9 cellular contexts compared by ENCODE assay signal in genomic region chr17:60139438-60140285, GRCh38. TPM values are rescaled to one million over a fixed set of nuclear protein-coding genes. Genes with fewer than 3 reads are reported as not detected.
DNase-seq lines count a peak whose midpoint lies in the region; ATAC-seq and TF ChIP-seq lines count a peak whose summit lies in the region.
"Had no signal": no experiment of that assay in that cellular context is flagged by ENCODE, and none has a peak within 500 bp of the region (broad histone marks: within the 10 kb centered on the region; RNA-seq: fewer than 3 reads in every experiment).

No MANE protein-coding gene starts in this region.

- H3K79me2 ChIP-seq in DND-41 (ENCODE audit: insufficient read depth, low read length) = no peaks in the 10 kb centered on the region

- intact Hi-C loops in heart right ventricle (cut with DNase I) = loop anchor here in 3 of 10 donors (10.0 kb wide), 1 partner anchor 295 kb away; no protein-coding TSS in a partner anchor

- no peaks in the 10 kb centered on the region for H3K36me3 ChIP-seq in DND-41 (ENCODE audit: insufficient read depth, low read length)
- H3K36me3 ChIP-seq in heart right ventricle = no peaks in the 10 kb centered on the region

- H3K9me3 ChIP-seq in DND-41 (ENCODE audit: insufficient read depth, low read length, severe bottlenecking) (no peaks in the 10 kb centered on the region), heart right ventricle (no peaks in the 10 kb centered on the region)

- H3K9me3 Mint-ChIP-seq in activated naive CD4-positive, alpha-beta T cell treated with anti-CD3 and anti-CD28 coated beads, Interleukin-2, amount 50 U/mL, for 24 hours = no peaks in the 10 kb centered on the region

- peaks cover 38% of the 10 kb centered on the region for H3K27me3 Mint-ChIP-seq in activated naive CD4-positive, alpha-beta T cell treated with anti-CD3 and anti-CD28 coated beads, Interleukin-2, amount 50 U/mL, for 24 hours

- H3K4me3 Mint-ChIP-seq in activated naive CD4-positive, alpha-beta T cell treated with anti-CD3 and anti-CD28 coated beads, Interleukin-2, amount 50 U/mL, for 24 hours = no peak overlapping the region

- no peak overlapping the region for H3K9ac ChIP-seq in DND-41 (ENCODE audit: low read depth, low read length)

- peaks cover 40% of the 10 kb centered on the region for H3K4me1 Mint-ChIP-seq in activated naive CD4-positive, alpha-beta T cell treated with anti-CD3 and anti-CD28 coated beads, Interleukin-2, amount 50 U/mL, for 24 hours

- 5 to 9% methylated on average over 66 of the region's 66 CpGs for WGBS in heart right ventricle, 2 donors

- no peak overlapping the region for H2AFZ ChIP-seq in DND-41 (ENCODE audit: low read depth, low read length)

- DNase-seq in DND-41 (peak; percentile 27), RPMI8226 (peak; percentile 31), heart right ventricle (peak; percentile 71 to 81), retinal pigment epithelial cell (ENCODE audit: low read depth) (no peak), GM19240 (ENCODE audit: insufficient read length, low spot score) (no peak)

- peak overlapping the region; percentile 35 for H3K27ac Mint-ChIP-seq in activated naive CD4-positive, alpha-beta T cell treated with anti-CD3 and anti-CD28 coated beads, Interleukin-2, amount 50 U/mL, for 24 hours
- H3K27ac Mint-ChIP-seq: IgD-negative memory B cell had no signal

- no peak overlapping the region for H3K4me2 ChIP-seq in DND-41 (ENCODE audit: insufficient read depth, low read length)

- TF ChIP-seq CTCF in DND-41 (IDR thresholded peaks at IDR 0.05; ENCODE audit: borderline replicate concordance, extremely low read depth, low read length, poor library complexity, severe bottlenecking) = no peak
- TF ChIP-seq CTCF in heart right ventricle (IDR thresholded peaks at IDR 0.05) = peak in 8 of 9 donors; percentile 20 to 80 (median 66)
- peak; percentile 70 for TF ChIP-seq CTCF in retinal pigment epithelial cell (conservative IDR thresholded peaks at IDR 0.05; ENCODE audit: low read depth, low read length)

- ATAC-seq in DND-41 (ENCODE audit: insufficient read depth, low read depth) (no peak), heart right ventricle (peak; percentile 31 to 60 (median 50)), GM19397 (IDR thresholded peaks at IDR 0.05; ENCODE audit: unreplicated experiment) (no peak), GM19467 (IDR thresholded peaks at IDR 0.05; ENCODE audit: unreplicated experiment) (no peak)

- H3K27me3 ChIP-seq in DND-41 (ENCODE audit: insufficient read depth, low read length, poor library complexity) (no peaks in the 10 kb centered on the region), heart right ventricle (peaks cover 30 to 62% (median 49%) of the 10 kb centered on the region in 7 donors)

- no peaks in the 10 kb centered on the region for H3K36me3 Mint-ChIP-seq in activated naive CD4-positive, alpha-beta T cell treated with anti-CD3 and anti-CD28 coated beads, Interleukin-2, amount 50 U/mL, for 24 hours

- H3K4me1 ChIP-seq in DND-41 (ENCODE audit: insufficient read depth, low read length) (peaks cover 13% of the 10 kb centered on the region), heart right ventricle (peaks cover 0 to 68% (median 51%) of the 10 kb centered on the region in 9 donors)

- H3K4me3 ChIP-seq in DND-41 (ENCODE audit: low read depth in 1 of 2, low read length in 2 of 2) (no peak overlapping the region), heart right ventricle (peak overlapping the region in 7 of 10 donors; percentile 24 to 35 (median 26)), retinal pigment epithelial cell (ENCODE audit: low read length) (no peak overlapping the region)

- no peak overlapping the region for H3K27ac ChIP-seq in DND-41 (ENCODE audit: low read length)
- H3K27ac ChIP-seq in heart right ventricle = no peak overlapping the region

- no peaks in the 10 kb centered on the region for H4K20me1 ChIP-seq in DND-41 (ENCODE audit: insufficient read depth, low read length)

RNA-seq across cellular contexts. Expression of gene CA4, which starts 10.1 kb away (rescaled TPM):
- 10 to 100 TPM in 7 of 10 donors, 1 to 10 TPM in 3; 5.7 to 35.1 (median 14.4) TPM for total RNA-seq in heart right ventricle
- polyA plus RNA-seq in heart right ventricle = 10 to 100 TPM; 38.6 to 57.8 TPM
- polyA plus RNA-seq: IgD-negative memory B cell had no signal

Comparison
In these comparisons a context has a peak if more than half of its experiments do, and no peak if none do; other contexts are left out.
1. ATAC-seq: peak in heart right ventricle (8 of 8); none in DND-41 (single experiment), GM19397 (single experiment) and GM19467 (single experiment).
2. DNase-seq: peak in DND-41 (single experiment), RPMI8226 (single experiment) and heart right ventricle (2 of 2); none in retinal pigment epithelial cell (single experiment) and GM19240 (single experiment).
3. H3K4me3 ChIP-seq: peak in heart right ventricle (7 of 10); none in DND-41 (0 of 2) and retinal pigment epithelial cell (single experiment).